In the genomic region with DNA sequence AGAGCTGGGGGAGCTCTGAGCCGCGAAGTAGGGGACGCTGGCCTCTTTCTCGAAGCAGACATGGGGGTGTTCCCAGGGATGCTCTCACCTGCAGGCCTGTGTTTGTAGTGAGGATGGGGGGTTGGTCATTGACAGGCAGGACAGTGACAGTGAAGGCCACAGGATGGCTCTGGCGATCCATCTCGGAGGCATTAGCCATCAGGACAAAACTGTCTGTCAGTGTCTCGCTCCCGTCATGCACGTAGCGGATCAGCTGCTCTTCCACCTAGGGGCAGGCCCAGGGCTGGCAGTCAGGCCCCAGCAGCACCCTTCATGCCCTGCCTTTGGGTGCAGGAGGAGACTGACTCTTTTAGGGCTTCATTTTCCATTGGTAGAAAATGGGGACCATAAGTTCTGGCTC, we compare ENCODE assay signal across 1 cellular context.
A peak's percentile ranks its signal among the peaks of the same experiment; 100 is the strongest.
TF ChIP-seq lines count a peak whose summit lies in the region.

No MANE protein-coding gene starts in this region.

TF ChIP-seq in K562, 482 proteins besides CTCF, POLR2A, EP300 and RAD21:
- 0 out of 2 replicates have a peak, but pooled peaks have one; percentile 26 for TF ChIP-seq CREM (IDR thresholded peaks at IDR 0.05; ENCODE audit: low read depth)
- TF ChIP-seq, protein P1, sequence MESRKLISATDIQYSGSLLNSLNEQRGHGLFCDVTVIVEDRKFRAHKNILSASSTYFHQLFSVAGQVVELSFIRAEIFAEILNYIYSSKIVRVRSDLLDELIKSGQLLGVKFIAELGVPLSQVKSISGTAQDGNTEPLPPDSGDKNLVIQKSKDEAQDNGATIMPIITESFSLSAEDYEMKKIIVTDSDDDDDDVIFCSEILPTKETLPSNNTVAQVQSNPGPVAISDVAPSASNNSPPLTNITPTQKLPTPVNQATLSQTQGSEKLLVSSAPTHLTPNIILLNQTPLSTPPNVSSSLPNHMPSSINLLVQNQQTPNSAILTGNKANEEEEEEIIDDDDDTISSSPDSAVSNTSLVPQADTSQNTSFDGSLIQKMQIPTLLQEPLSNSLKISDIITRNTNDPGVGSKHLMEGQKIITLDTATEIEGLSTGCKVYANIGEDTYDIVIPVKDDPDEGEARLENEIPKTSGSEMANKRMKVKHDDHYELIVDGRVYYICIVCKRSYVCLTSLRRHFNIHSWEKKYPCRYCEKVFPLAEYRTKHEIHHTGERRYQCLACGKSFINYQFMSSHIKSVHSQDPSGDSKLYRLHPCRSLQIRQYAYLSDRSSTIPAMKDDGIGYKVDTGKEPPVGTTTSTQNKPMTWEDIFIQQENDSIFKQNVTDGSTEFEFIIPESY (CRISPR knock-in tag; IDR thresholded peaks at IDR 0.05) = peak; percentile 81
- TF ChIP-seq TFAP4 (CRISPR knock-in tag; IDR thresholded peaks at IDR 0.05; ENCODE audit: borderline replicate concordance) = peak; percentile 74
- TF ChIP-seq, protein P2, sequence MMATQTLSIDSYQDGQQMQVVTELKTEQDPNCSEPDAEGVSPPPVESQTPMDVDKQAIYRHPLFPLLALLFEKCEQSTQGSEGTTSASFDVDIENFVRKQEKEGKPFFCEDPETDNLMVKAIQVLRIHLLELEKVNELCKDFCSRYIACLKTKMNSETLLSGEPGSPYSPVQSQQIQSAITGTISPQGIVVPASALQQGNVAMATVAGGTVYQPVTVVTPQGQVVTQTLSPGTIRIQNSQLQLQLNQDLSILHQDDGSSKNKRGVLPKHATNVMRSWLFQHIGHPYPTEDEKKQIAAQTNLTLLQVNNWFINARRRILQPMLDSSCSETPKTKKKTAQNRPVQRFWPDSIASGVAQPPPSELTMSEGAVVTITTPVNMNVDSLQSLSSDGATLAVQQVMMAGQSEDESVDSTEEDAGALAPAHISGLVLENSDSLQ (IDR thresholded peaks at IDR 0.05) = peak; percentile 52; the same call in 1 of the 2 replicates
- TF ChIP-seq ZBTB9 (CRISPR knock-in tag; IDR thresholded peaks at IDR 0.05) = no peak
